Comparison of ENCODE assay signal across 1 cellular context in the genomic region with DNA sequence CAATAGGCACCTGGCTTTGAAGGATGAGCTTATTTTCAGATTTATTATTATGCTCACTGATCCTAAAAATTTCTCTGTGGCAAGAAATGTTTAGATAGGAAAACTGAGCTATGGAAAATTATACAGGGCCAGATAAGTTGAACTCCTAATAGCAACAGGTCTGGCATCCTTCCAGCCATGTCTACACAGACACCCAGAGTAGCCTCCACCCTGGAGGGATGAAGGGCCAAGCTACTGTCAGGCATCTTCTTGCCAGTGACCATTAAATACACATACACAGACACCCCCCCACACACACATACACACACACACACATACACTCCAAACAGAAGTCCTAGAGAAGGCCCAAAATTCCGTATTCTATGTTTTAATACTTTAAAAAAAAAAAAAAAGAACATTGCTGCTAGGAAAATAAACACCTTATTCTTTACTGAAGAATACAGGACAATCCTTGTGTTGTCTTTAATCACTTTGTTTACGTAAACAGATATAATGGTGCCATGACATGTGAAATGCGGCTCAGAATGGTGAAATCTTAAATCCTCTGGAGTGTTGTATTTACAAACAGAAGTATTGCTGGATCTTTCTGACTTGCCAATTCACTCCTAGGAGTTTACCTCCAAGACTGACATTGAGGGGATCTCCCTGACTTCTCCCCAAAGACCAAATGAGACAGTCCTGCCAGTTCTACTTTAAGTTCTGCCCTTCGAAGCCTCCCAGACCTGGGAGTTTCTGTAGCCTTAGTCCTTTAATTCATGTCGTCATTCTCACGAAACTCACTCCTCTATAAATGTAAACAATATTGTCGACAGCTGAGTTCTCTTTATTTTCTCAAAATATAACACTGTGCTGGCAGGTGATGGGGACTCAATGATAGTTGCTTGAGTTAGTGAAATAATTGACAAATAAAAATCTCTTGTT.
TF ChIP-seq lines count a peak whose summit lies in the region.

No MANE protein-coding gene starts in this region.

TF ChIP-seq in HepG2, 621 proteins besides CTCF, POLR2A, EP300 and RAD21 (continued from another document):
- TF ChIP-seq, protein P1, sequence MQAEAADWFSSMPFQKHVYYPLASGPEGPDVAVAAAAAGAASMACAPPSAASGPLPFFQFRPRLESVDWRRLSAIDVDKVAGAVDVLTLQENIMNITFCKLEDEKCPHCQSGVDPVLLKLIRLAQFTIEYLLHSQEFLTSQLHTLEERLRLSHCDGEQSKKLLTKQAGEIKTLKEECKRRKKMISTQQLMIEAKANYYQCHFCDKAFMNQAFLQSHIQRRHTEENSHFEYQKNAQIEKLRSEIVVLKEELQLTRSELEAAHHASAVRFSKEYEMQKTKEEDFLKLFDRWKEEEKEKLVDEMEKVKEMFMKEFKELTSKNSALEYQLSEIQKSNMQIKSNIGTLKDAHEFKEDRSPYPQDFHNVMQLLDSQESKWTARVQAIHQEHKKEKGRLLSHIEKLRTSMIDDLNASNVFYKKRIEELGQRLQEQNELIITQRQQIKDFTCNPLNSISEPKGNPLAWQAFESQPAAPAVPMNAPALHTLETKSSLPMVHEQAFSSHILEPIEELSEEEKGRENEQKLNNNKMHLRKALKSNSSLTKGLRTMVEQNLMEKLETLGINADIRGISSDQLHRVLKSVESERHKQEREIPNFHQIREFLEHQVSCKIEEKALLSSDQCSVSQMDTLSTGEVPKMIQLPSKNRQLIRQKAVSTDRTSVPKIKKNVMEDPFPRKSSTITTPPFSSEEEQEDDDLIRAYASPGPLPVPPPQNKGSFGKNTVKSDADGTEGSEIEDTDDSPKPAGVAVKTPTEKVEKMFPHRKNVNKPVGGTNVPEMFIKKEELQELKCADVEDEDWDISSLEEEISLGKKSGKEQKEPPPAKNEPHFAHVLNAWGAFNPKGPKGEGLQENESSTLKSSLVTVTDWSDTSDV (CRISPR knock-in tag; IDR thresholded peaks at IDR 0.05), result no peak
- TF ChIP-seq, protein P2, sequence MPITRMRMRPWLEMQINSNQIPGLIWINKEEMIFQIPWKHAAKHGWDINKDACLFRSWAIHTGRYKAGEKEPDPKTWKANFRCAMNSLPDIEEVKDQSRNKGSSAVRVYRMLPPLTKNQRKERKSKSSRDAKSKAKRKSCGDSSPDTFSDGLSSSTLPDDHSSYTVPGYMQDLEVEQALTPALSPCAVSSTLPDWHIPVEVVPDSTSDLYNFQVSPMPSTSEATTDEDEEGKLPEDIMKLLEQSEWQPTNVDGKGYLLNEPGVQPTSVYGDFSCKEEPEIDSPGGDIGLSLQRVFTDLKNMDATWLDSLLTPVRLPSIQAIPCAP (CRISPR knock-in tag; IDR thresholded peaks at IDR 0.05; ENCODE audit: low read depth), result no peak
- TF ChIP-seq ZNF570 (CRISPR knock-in tag; IDR thresholded peaks at IDR 0.05; ENCODE audit: borderline replicate concordance), result no peak
- no peak for TF ChIP-seq CENPX (CRISPR knock-in tag; IDR thresholded peaks at IDR 0.05)
- TF ChIP-seq ZNF800 (CRISPR knock-in tag; IDR thresholded peaks at IDR 0.05), result 0 out of 2 replicates have a peak, but pooled peaks have one; percentile 29
- no peak for TF ChIP-seq HDAC6 (IDR thresholded peaks at IDR 0.05; ENCODE audit: low read depth, low read length)
- TF ChIP-seq ISX (CRISPR knock-in tag; conservative IDR thresholded peaks at IDR 0.05), result 0 out of 2 replicates have a peak, but pooled peaks have one; percentile 49
